Comparison of ENCODE assay signal across 8 cellular contexts in the genomic region with DNA sequence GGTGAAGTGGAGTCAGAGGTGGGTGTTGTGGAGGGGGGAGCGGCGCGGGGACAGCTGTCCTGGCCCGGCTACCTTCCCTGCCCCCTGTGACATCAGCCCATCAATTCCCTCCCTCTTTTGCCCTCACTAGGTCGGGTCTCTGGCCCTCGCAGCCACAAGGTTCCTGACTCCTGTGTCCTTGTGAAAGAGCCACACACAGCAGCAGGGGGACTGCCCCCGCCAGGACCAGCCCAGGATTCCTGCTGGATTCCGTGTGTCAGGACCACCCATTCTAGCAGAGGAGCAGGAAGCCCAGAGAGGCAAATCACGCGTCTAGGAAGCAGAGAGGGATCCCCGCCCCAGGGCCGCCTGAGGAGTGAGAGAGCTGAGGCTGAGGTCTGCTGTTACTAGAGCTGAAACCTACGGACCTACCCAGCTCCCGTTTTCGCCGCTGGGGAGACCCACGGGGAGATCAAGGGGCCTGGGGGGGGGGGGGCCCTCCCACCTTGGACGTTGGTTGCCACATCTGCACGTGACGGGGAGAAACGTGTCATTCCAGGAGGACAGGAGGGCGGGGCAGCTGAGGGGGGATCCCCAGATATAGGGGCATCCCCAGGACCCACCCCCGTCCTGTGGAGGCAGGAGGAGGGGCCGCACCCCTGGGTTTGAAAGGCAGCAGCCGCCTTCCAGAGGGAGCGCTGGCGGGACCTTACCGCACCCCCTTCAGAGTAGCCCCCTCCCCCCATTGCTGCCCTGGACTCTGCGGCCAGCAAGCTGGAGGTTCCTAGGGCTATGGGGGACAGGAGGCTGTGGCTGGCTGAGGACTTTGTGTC. TPM values are rescaled to one million over a fixed set of nuclear protein-coding genes. Genes with fewer than 3 reads are reported as not detected.
DNase-seq lines count a peak whose midpoint lies in the region; ATAC-seq, FAIRE-seq and TF ChIP-seq lines count a peak whose summit lies in the region.

No MANE protein-coding gene starts in this region.

- TF ChIP-seq CTCF in KMS-11 (conservative IDR thresholded peaks at IDR 0.05; ENCODE audit: low read depth, low read length) (no peak), GM12878 (IDR thresholded peaks at IDR 0.05 in 2 of 3, conservative IDR thresholded peaks at IDR 0.05 in 1 of 3; ENCODE audit: control insufficient read depth in 2 of 3, extremely low read depth in 1 of 3, insufficient read depth in 1 of 3, low read depth in 3 of 3, low read length in 3 of 3) (no peak), mesothelial cell of epicardium (IDR thresholded peaks at IDR 0.05; ENCODE audit: unreplicated experiment) (no peak)

- H3K79me2 ChIP-seq in KMS-11 (ENCODE audit: insufficient read depth, low read depth): no peaks in the 10 kb centered on the region
- H3K79me2 ChIP-seq in GM12878 (ENCODE audit: control insufficient read depth, insufficient read depth, low read length): no peaks in the 10 kb centered on the region

- TF ChIP-seq POLR2A in GM12878 (IDR thresholded peaks at IDR 0.05; ENCODE audit: low read depth, low read length): no peak

- CTCF ChIA-PET in GM12878 (lab: Yijun Ruan, JAX): interaction anchor here (0.6 to 8.3 kb wide), 5 partner anchors 11 to 1082 kb away, joined by 3 to 72 read pairs (median 3); no protein-coding TSS in a partner anchor

- peaks cover 45% of the 10 kb centered on the region for H3K4me1 Mint-ChIP-seq in mesothelial cell of epicardium

- no peak overlapping the region for H3K4me3 ChIP-seq in KMS-11 (IDR thresholded peaks at IDR 0.05; ENCODE audit: insufficient read depth, low read depth, low read length)
- peak overlapping the region; percentile 65 for H3K4me3 ChIP-seq in GM12878

- H3K4me2 ChIP-seq in KMS-11 (peak overlapping the region; percentile 73), GM12878 (ENCODE audit: control insufficient read depth, insufficient read depth) (peak overlapping the region; percentile 78)

- H3K27me3 Mint-ChIP-seq in mesothelial cell of epicardium (ENCODE audit: low read depth): no peaks in the 10 kb centered on the region

- POLR2A ChIA-PET in GM12878 (lab: Charles Lee): interaction anchor here (0.7 to 3.5 kb wide), 7 partner anchors 7 to 687 kb away, joined by 3 to 49 read pairs (median 5); a partner anchor contains a TSS

- 26% methylated on average over 25 of the region's 29 CpGs for WGBS in GM12878 (ENCODE audit: insufficient coverage, insufficient replicate concordance, low lambda C conversion rate, missing lambda C conversion rate)

- in situ Hi-C loops in GM12878 (cut with MboI): no loop called here

- H3K36me3 ChIP-seq in KMS-11 (ENCODE audit: insufficient read depth) (no peaks in the 10 kb centered on the region), GM12878 (ENCODE audit: control insufficient read depth in 2 of 2, insufficient read depth in 2 of 2, low read length in 1 of 2) (no peaks in the 10 kb centered on the region)

- SMC1A ChIA-PET in GM12878 (lab: Charles Lee; ENCODE audit: uncharacterized antibody, unreplicated experiment): interaction anchor here (1.2 to 5.4 kb wide), 4 partner anchors 10 to 18 kb away, joined by 3 to 60 read pairs (median 8); no protein-coding TSS in a partner anchor

- H3K27ac ChIP-seq in KMS-11: peak overlapping the region; percentile 79
- H3K27ac ChIP-seq in GM12878 (ENCODE audit: control insufficient read depth, insufficient read depth): peak overlapping the region; percentile 81
- H3K27ac ChIP-seq in substantia nigra (ENCODE audit: low read depth, low read length, poor library complexity, severe bottlenecking): peak overlapping the region; percentile 99

- BruUV-seq in GM12878 (replicated peaks; lab: Mats Ljungman, UMichigan): no TSS peak

- TF ChIP-seq RAD21 in GM12878 (IDR thresholded peaks at IDR 0.05; ENCODE audit: insufficient read depth, low read depth, low read length): no peak

- H3K4me3 Mint-ChIP-seq in mesothelial cell of epicardium: peak overlapping the region; percentile 73

- H3K27me3 ChIP-seq in KMS-11 (ENCODE audit: insufficient read depth, low read depth) (no peaks in the 10 kb centered on the region; the same call in 1 of the 2 replicates), GM12878 (replicated peaks in 1 of 2; ENCODE audit: control insufficient read depth in 2 of 2, insufficient read depth in 2 of 2, low read length in 1 of 2) (no peaks in the 10 kb centered on the region)

- H3K9ac ChIP-seq in KMS-11: peak overlapping the region; percentile 95
- H3K9ac ChIP-seq in GM12878 (ENCODE audit: control insufficient read depth, insufficient read depth, low read length): peak overlapping the region; percentile 75

- RAD21 ChIA-PET in GM12878 (lab: Charles Lee; ENCODE audit: unreplicated experiment): interaction anchor here (0.9 to 2.4 kb wide), 6 partner anchors 12 to 32 kb away, joined by 3 to 29 read pairs (median 4); no protein-coding TSS in a partner anchor

- no peaks in the 10 kb centered on the region for H3K9me3 Mint-ChIP-seq in mesothelial cell of epicardium

- no peaks in the 10 kb centered on the region for H4K20me1 ChIP-seq in KMS-11 (ENCODE audit: insufficient read depth)
- H4K20me1 ChIP-seq in GM12878 (ENCODE audit: control insufficient read depth, insufficient read depth): no peaks in the 10 kb centered on the region

- peak; percentile 57 for FAIRE-seq in GM12878 (lab: Jason Lieb, UNC)

- H2AFZ ChIP-seq in KMS-11 (ENCODE audit: low read depth): peak overlapping the region; percentile 75
- peak overlapping the region; percentile 53 for H2AFZ ChIP-seq in GM12878 (ENCODE audit: control insufficient read depth, low read depth, low read length)

- H3K4me1 ChIP-seq in KMS-11 (ENCODE audit: low read depth, poor library complexity, severe bottlenecking) (peaks cover 7% of the 10 kb centered on the region), GM12878 (ENCODE audit: control insufficient read depth, insufficient read depth, low read length) (peaks cover 36% of the 10 kb centered on the region)

- TF ChIP-seq EP300 in GM12878 (IDR thresholded peaks at IDR 0.05; ENCODE audit: borderline replicate concordance in 1 of 2, control insufficient read depth in 1 of 2, low read depth in 2 of 2, low read length in 2 of 2): 0 out of 4 replicates have a peak, but pooled peaks of 1 of the 2 experiments have one; percentile 6

- peak overlapping the region; percentile 96 for H3K27ac Mint-ChIP-seq in mesothelial cell of epicardium

- peaks cover 4% of the 10 kb centered on the region; the same call in 1 of the 3 replicates for H3K9me3 ChIP-seq in GM12878 (replicated peaks; ENCODE audit: control insufficient read depth, insufficient read depth, low read length)

- H3K36me3 Mint-ChIP-seq in mesothelial cell of epicardium: no peaks in the 10 kb centered on the region

- DNase-seq in GM12878 (ENCODE audit: low read depth, low spot score) (no peak), mesothelial cell of epicardium (ENCODE audit: low spot score in 2 of 2, unreplicated experiment in 2 of 2) (peak in 1 of 2 experiments; percentile 58), substantia nigra (lab: John Stamatoyannopoulos, UW) (no peak), MV-4-11 (lab: John Stamatoyannopoulos, UW) (no peak)

- ATAC-seq in GM19438 (IDR thresholded peaks at IDR 0.05; ENCODE audit: low read depth, unreplicated experiment): peak; percentile 25
- peak; percentile 53 for ATAC-seq in GM12878
- ATAC-seq in HG02623 (IDR thresholded peaks at IDR 0.05; ENCODE audit: unreplicated experiment): no peak
- no peak for ATAC-seq in GM18498 (IDR thresholded peaks at IDR 0.05; ENCODE audit: unreplicated experiment)

- intact Hi-C loops in GM12878 (cut with micrococcal nuclease; ENCODE audit: unreplicated experiment): loop anchor here (2.0 kb wide), 1 partner anchor 16 kb away; no protein-coding TSS in a partner anchor

RNA-seq across cellular contexts. Expression of a gene that starts 12.5 kb away (rescaled TPM):
- total RNA-seq in GM12878 (2013; cell fraction: nucleolus; rRNA removed): 37.0 and 50.2 TPM in 2 replicates
- total RNA-seq in GM12878 (2014; rRNA removed) (16.3 and 21.1 TPM in 2 replicates), GM12878 (2014; rRNA removed; fragmentation: Illumina TruSeq; extraction: Trizol) (5.7 and 5.8 TPM in 2 replicates), GM12878 (2021) (42.7 and 43.2 TPM in 2 replicates), mesothelial cell of epicardium (90.2 to 92.8 TPM (median 92.5 TPM) in 3 replicates)
- 3.7 TPM for polyA plus RNA-seq in GM12878 (2011; ENCODE audit: low read depth)
- polyA plus RNA-seq in GM12878 (2011; rRNA removed) (3.8 and 7.6 TPM in 2 replicates), GM12878 (2014; fragmentation: Illumina TruSeq; extraction: Trizol) (2.7 and 5.3 TPM in 2 replicates), GM12878 (2014; fragmentation: Nextera tagmentation; extraction: Ambion mirVana) (1 to 10 TPM in 1 of 2 experiments, under 1 TPM in 1; 0.72 to 2.1 TPM), GM12878 (2014; rRNA removed) (28.2 and 33.9 TPM in 2 replicates), GM12878 (2016; fragmentation: Nextera tagmentation; extraction: Ambion mirVana) (1 to 10 TPM; 8.9 to 9.1 TPM)
- 10.7 and 17.5 TPM in 2 replicates for polyA plus RNA-seq in GM12878 (2011; cell fraction: cytosol; rRNA removed)
- 60.3 and 71.2 TPM in 2 replicates for polyA plus RNA-seq in GM12878 (2011; cell fraction: nucleus; rRNA removed)
- 14.3 and 21.6 TPM in 2 replicates for polyA plus RNA-seq in GM12878 (2012)
- 6.9 and 11.0 TPM in 2 replicates for polyA minus RNA-seq in GM12878 (2011; rRNA and poly(A)+ RNA removed)
- 4.5 and 10.3 TPM in 2 replicates for polyA minus RNA-seq in GM12878 (2011; cell fraction: cytosol; rRNA and poly(A)+ RNA removed)
- 9.9 and 14.4 TPM in 2 replicates for polyA minus RNA-seq in GM12878 (2011; cell fraction: nucleus; rRNA and poly(A)+ RNA removed)

RNA-seq across cellular contexts. Expression of a gene that starts 47.1 kb away (rescaled TPM):
- 0.96 TPM in 1 of 2 replicates, not detected in the other for total RNA-seq in GM12878 (2013; cell fraction: nucleolus; rRNA removed)
- total RNA-seq in GM12878 (2014; rRNA removed): not detected in 2 replicates
- total RNA-seq in GM12878 (2014; rRNA removed; fragmentation: Illumina TruSeq; extraction: Trizol): not detected in 2 replicates
- total RNA-seq in GM12878 (2021): 0.28 TPM in 1 of 2 replicates, not detected in the other
- not detected for polyA plus RNA-seq in GM12878 (2011; ENCODE audit: low read depth)
- polyA plus RNA-seq in GM12878 (2011; rRNA removed): 0.19 and 0.39 TPM in 2 replicates
- polyA plus RNA-seq in GM12878 (2011; cell fraction: cytosol; rRNA removed): 0.08 and 0.21 TPM in 2 replicates
- polyA plus RNA-seq in GM12878 (2011; cell fraction: nucleus; rRNA removed): 0.87 and 1.3 TPM in 2 replicates
- polyA plus RNA-seq in GM12878 (2012): 0.22 and 0.65 TPM in 2 replicates
- polyA plus RNA-seq in GM12878 (2014; fragmentation: Illumina TruSeq; extraction: Trizol): 0.12 TPM in 1 of 2 replicates, not detected in the other
- polyA plus RNA-seq in GM12878 (2014; fragmentation: Nextera tagmentation; extraction: Ambion mirVana): under 1 TPM in 1 of 2 experiments, not detected in 1; 0.11 TPM
- 0.45 TPM in 1 of 2 replicates, not detected in the other for polyA plus RNA-seq in GM12878 (2014; rRNA removed)
- not detected for polyA plus RNA-seq in GM12878 (2016; fragmentation: Nextera tagmentation; extraction: Ambion mirVana)
- 0.10 TPM in 1 of 2 replicates, not detected in the other for polyA minus RNA-seq in GM12878 (2011; rRNA and poly(A)+ RNA removed)
- not detected in 2 replicates for polyA minus RNA-seq in GM12878 (2011; cell fraction: cytosol; rRNA and poly(A)+ RNA removed)
- 0.38 TPM in 1 of 2 replicates, not detected in the other for polyA minus RNA-seq in GM12878 (2011; cell fraction: nucleus; rRNA and poly(A)+ RNA removed)
- total RNA-seq in mesothelial cell of epicardium: 14.1 to 17.1 TPM (median 14.4 TPM) in 3 replicates

Comparison
In these comparisons a context has a peak if more than half of its experiments do, and no peak if none do; other contexts are left out.
1. ATAC-seq: peak in GM19438 (single experiment) and GM12878 (single experiment); none in HG02623 (single experiment) and GM18498 (single experiment).
2. Peak in every context shown above with its lines, with median percentiles within 50 percentile points of each other: H3K27ac ChIP-seq.